In the genomic region with DNA sequence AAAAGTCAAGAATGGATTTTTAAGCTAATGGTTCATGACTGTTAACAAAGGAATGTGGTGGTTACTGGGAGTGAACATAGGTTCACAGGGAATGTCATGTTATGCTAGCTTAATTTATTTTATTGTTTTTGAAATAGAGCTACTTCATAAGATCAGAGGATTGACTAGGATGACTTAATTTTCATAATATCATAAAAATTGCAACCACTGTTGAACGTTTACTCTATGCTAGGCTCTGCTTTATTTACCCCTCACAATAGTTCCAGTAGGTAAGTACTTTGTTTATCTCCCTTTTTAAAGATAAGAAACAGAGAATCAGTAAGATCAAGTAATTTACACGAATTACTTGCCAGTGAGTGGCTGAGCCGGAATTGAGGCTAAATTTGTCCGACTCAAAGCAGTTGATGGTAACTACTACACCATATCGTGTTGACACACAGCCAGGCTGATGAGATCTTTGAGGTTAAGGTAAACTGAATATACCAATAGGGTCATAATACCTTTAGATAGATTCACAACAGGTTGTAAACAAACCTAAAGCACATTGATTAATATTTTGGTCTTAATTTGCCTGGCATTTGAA, we compare ENCODE assay signal across 11 cellular contexts.
DNase-seq lines count a peak whose midpoint lies in the region; ATAC-seq, FAIRE-seq and TF ChIP-seq lines count a peak whose summit lies in the region.
"Had no signal": no experiment of that assay in that cellular context is flagged by ENCODE, and none has a peak within 500 bp of the region (broad histone marks: within the 10 kb centered on the region; RNA-seq: fewer than 3 reads in every experiment).

No MANE protein-coding gene starts in this region.

- intact Hi-C loops in upper lobe of right lung (cut with DNase I) (no loop called here), HepG2 (cut with micrococcal nuclease; ENCODE audit: unreplicated experiment) (no loop called here)

- TF ChIP-seq RAD21 in HepG2 (CRISPR knock-in tag; IDR thresholded peaks at IDR 0.05): no peak

- WGBS in hepatocyte (ENCODE audit: low lambda C conversion rate, missing lambda C conversion rate): 38% methylated on average over 5 of the region's 5 CpGs
- 17% methylated on average over 5 of the region's 5 CpGs for WGBS in HepG2 (ENCODE audit: low lambda C conversion rate)

- no peaks in the 10 kb centered on the region for H3K27me3 Mint-ChIP-seq in astrocyte (ENCODE audit: low read depth, unreplicated experiment)

- H3K27me3 ChIP-seq in astrocyte (ENCODE audit: insufficient read depth, low read length) (no peaks in the 10 kb centered on the region), hepatocyte (no peaks in the 10 kb centered on the region), upper lobe of right lung (no peaks in the 10 kb centered on the region), HepG2 (ENCODE audit: control insufficient read depth in 1 of 2, insufficient read depth in 2 of 2, low read length in 2 of 2) (no peaks in the 10 kb centered on the region)

- H3K9me3 ChIP-seq in astrocyte (ENCODE audit: insufficient read depth, low read depth, low read length) (no peaks in the 10 kb centered on the region), hepatocyte (ENCODE audit: low read depth) (no peaks in the 10 kb centered on the region), upper lobe of right lung (no peaks in the 10 kb centered on the region), HepG2 (ENCODE audit: low read length) (no peaks in the 10 kb centered on the region)

- H3K4me1 Mint-ChIP-seq in astrocyte (ENCODE audit: low read depth, unreplicated experiment): peaks cover 45% of the 10 kb centered on the region

- CTCF ChIA-PET in HepG2 (lab: Yijun Ruan, JAX; ENCODE audit: low intra/inter-chr PET ratio, low total read pairs): no interaction called here

- BruUV-seq in HepG2 (replicated peaks; lab: Mats Ljungman, UMichigan): no TSS peak

- H3K9me2 ChIP-seq in hepatocyte (replicated peaks; ENCODE audit: insufficient read depth): no peaks in the 10 kb centered on the region

- H3K4me3 ChIP-seq in astrocyte (ENCODE audit: insufficient read depth, low read depth, low read length) (peak overlapping the region; percentile 11), hepatocyte (no peak overlapping the region), upper lobe of right lung (no peak overlapping the region), HepG2 (replicated peaks in 1 of 3; ENCODE audit: insufficient read depth in 1 of 3, low read depth in 2 of 3, low read length in 3 of 3) (no peak overlapping the region)

- FAIRE-seq in astrocyte (lab: Jason Lieb, UNC): peak; percentile 82
- FAIRE-seq in HepG2 (lab: Jason Lieb, UNC): no peak

- POLR2A ChIA-PET in HepG2 (lab: Yijun Ruan, JAX): no interaction called here

- H3K36me3 ChIP-seq in astrocyte (ENCODE audit: insufficient read depth, low read length): no peaks in the 10 kb centered on the region
- no peaks in the 10 kb centered on the region for H3K36me3 ChIP-seq in hepatocyte (replicated peaks; ENCODE audit: insufficient read depth, low read depth)
- no peaks in the 10 kb centered on the region for H3K36me3 ChIP-seq in upper lobe of right lung
- no peaks in the 10 kb centered on the region for H3K36me3 ChIP-seq in HepG2 (replicated peaks in 1 of 2; ENCODE audit: control insufficient read depth in 1 of 2, insufficient read depth in 2 of 2, low read length in 2 of 2)

- DNase-seq in HS-27A (ENCODE audit: low read depth): peak; percentile 88
- DNase-seq in astrocyte (ENCODE audit: low read depth): peak; percentile 91
- DNase-seq in hepatocyte (ENCODE audit: low spot score): no peak
- DNase-seq in upper lobe of right lung: no peak
- DNase-seq in HepG2 (ENCODE audit: low spot score): no peak
- DNase-seq in NCI-H1092 treated with DMSO at 0.1 percent for 48 hours (lab: John Stamatoyannopoulos, UW): no peak
- DNase-seq: effector CD8-positive, alpha-beta T cell; GDM1; NCI-H187 had no signal

- H2AFZ ChIP-seq in astrocyte (ENCODE audit: low read depth, low read length) (no peak overlapping the region), hepatocyte (no peak overlapping the region), HepG2 (ENCODE audit: low read length) (no peak overlapping the region)

- in situ Hi-C loops in HepG2 (cut with HindIII; ENCODE audit: extremely low pct_ligation_motif_present, low pct_unique_long_range_greater_than_20kb): no loop called here

- H3K27ac Mint-ChIP-seq in astrocyte (ENCODE audit: unreplicated experiment): peak overlapping the region; percentile 94

- TF ChIP-seq POLR2A in HepG2 (IDR thresholded peaks at IDR 0.05; ENCODE audit: insufficient read depth in 1 of 2, low read depth in 2 of 2, low read length in 2 of 2): no peak

- TF ChIP-seq EP300 in HepG2 (IDR thresholded peaks at IDR 0.05; ENCODE audit: low read depth in 2 of 2, low read length in 2 of 2): no peak
- TF ChIP-seq EP300 in HepG2 (CRISPR knock-in tag; IDR thresholded peaks at IDR 0.05; ENCODE audit: borderline replicate concordance): no peak

- ATAC-seq in upper lobe of right lung (peak; percentile 36), HepG2 (no peak), HG03025 (IDR thresholded peaks at IDR 0.05; ENCODE audit: low FRiP score, unreplicated experiment) (no peak), GM19455 (IDR thresholded peaks at IDR 0.05; ENCODE audit: unreplicated experiment) (no peak)

- peaks cover 36% of the 10 kb centered on the region for H3K4me1 ChIP-seq in astrocyte (ENCODE audit: insufficient read depth, low read length)
- H3K4me1 ChIP-seq in hepatocyte (ENCODE audit: insufficient read depth): peaks cover 12% of the 10 kb centered on the region
- peaks cover 12% of the 10 kb centered on the region for H3K4me1 ChIP-seq in upper lobe of right lung
- H3K4me1 ChIP-seq in HepG2 (ENCODE audit: insufficient read depth, low read length): no peaks in the 10 kb centered on the region

- H3K4me3 Mint-ChIP-seq in astrocyte (ENCODE audit: unreplicated experiment): no peak overlapping the region

- H3K79me2 ChIP-seq in astrocyte (ENCODE audit: insufficient read depth, low read length) (no peaks in the 10 kb centered on the region), hepatocyte (no peaks in the 10 kb centered on the region), HepG2 (ENCODE audit: insufficient read depth, low read length) (no peaks in the 10 kb centered on the region)

- H3K4me2 ChIP-seq in astrocyte (ENCODE audit: low read length): peak overlapping the region; percentile 65
- H3K4me2 ChIP-seq in hepatocyte: no peak overlapping the region
- no peak overlapping the region for H3K4me2 ChIP-seq in HepG2 (ENCODE audit: low read depth, low read length)

- H3K9ac ChIP-seq in astrocyte (ENCODE audit: low read length): peak overlapping the region; percentile 77
- no peak overlapping the region for H3K9ac ChIP-seq in HepG2 (ENCODE audit: insufficient read depth, low read depth, low read length)

- peaks cover 5% of the 10 kb centered on the region for H3K9me3 Mint-ChIP-seq in astrocyte (ENCODE audit: unreplicated experiment)

- peak overlapping the region; percentile 98 for H3K27ac ChIP-seq in astrocyte (ENCODE audit: low read depth, low read length)
- peak overlapping the region; percentile 41 for H3K27ac ChIP-seq in hepatocyte
- H3K27ac ChIP-seq in upper lobe of right lung: no peak overlapping the region
- H3K27ac ChIP-seq in HepG2 (ENCODE audit: extremely low read length, insufficient read depth, low read length): no peak overlapping the region

- H4K20me1 ChIP-seq in astrocyte (ENCODE audit: insufficient read depth, low read length) (no peaks in the 10 kb centered on the region), hepatocyte (ENCODE audit: insufficient read depth, poor library complexity, severe bottlenecking) (no peaks in the 10 kb centered on the region), HepG2 (ENCODE audit: insufficient read depth, low read length) (no peaks in the 10 kb centered on the region)

- H3K36me3 Mint-ChIP-seq in astrocyte (ENCODE audit: low read depth, unreplicated experiment): no peaks in the 10 kb centered on the region

- TF ChIP-seq CTCF in astrocyte (IDR thresholded peaks at IDR 0.05; ENCODE audit: insufficient read depth, low read depth, low read length) (no peak), hepatocyte (IDR thresholded peaks at IDR 0.05; ENCODE audit: poor library complexity) (no peak), upper lobe of right lung (IDR thresholded peaks at IDR 0.05) (no peak), HepG2 (CRISPR knock-in tag; IDR thresholded peaks at IDR 0.05) (no peak)

TF ChIP-seq in HepG2, 621 proteins besides CTCF, POLR2A, EP300 and RAD21 (continues in another document):
- TF ChIP-seq LCORL (IDR thresholded peaks at IDR 0.05): no peak
- TF ChIP-seq LCORL (CRISPR knock-in tag; IDR thresholded peaks at IDR 0.05): no peak
- TF ChIP-seq BRD4 (CRISPR knock-in tag; IDR thresholded peaks at IDR 0.05): no peak
- TF ChIP-seq, protein P1, sequence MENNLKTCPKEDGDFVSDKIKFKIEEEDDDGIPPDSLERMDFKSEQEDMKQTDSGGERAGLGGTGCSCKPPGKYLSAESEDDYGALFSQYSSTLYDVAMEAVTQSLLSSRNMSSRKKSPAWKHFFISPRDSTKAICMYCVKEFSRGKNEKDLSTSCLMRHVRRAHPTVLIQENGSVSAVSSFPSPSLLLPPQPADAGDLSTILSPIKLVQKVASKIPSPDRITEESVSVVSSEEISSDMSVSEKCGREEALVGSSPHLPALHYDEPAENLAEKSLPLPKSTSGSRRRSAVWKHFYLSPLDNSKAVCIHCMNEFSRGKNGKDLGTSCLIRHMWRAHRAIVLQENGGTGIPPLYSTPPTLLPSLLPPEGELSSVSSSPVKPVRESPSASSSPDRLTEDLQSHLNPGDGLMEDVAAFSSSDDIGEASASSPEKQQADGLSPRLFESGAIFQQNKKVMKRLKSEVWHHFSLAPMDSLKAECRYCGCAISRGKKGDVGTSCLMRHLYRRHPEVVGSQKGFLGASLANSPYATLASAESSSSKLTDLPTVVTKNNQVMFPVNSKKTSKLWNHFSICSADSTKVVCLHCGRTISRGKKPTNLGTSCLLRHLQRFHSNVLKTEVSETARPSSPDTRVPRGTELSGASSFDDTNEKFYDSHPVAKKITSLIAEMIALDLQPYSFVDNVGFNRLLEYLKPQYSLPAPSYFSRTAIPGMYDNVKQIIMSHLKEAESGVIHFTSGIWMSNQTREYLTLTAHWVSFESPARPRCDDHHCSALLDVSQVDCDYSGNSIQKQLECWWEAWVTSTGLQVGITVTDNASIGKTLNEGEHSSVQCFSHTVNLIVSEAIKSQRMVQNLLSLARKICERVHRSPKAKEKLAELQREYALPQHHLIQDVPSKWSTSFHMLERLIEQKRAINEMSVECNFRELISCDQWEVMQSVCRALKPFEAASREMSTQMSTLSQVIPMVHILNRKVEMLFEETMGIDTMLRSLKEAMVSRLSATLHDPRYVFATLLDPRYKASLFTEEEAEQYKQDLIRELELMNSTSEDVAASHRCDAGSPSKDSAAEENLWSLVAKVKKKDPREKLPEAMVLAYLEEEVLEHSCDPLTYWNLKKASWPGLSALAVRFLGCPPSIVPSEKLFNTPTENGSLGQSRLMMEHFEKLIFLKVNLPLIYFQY (CRISPR knock-in tag; IDR thresholded peaks at IDR 0.05; ENCODE audit: borderline replicate concordance): no peak

Comparison
In these comparisons a context has a peak if more than half of its experiments do, and no peak if none do; other contexts are left out.
1. DNase-seq: peak in HS-27A (single experiment) and astrocyte (single experiment); none in hepatocyte (single experiment), upper lobe of right lung (single experiment), HepG2 (single experiment) and NCI-H1092 treated with DMSO at 0.1 percent for 48 hours (single experiment).
2. H3K27ac ChIP-seq: peak in astrocyte (single experiment) and hepatocyte (single experiment); none in upper lobe of right lung (single experiment) and HepG2 (single experiment).